In genomic region chr6:150235218-150235617, GRCh38 we compare ENCODE assay signal across 16 cellular contexts.
DNase-seq lines count a peak whose midpoint lies in the region; ATAC-seq and TF ChIP-seq lines count a peak whose summit lies in the region.
"Had no signal": no experiment of that assay in that cellular context is flagged by ENCODE, and none has a peak within 500 bp of the region (broad histone marks: within the 10 kb centered on the region; RNA-seq: fewer than 3 reads in every experiment).

No MANE protein-coding gene starts in this region.

- intact Hi-C loops in activated CD4-positive, alpha-beta T cell treated with anti-CD3 and anti-CD28 coated beads, Interleukin-2, amount 10 ng/mL, durations not matched to agents 24 days and 14 days (cut with micrococcal nuclease): no loop called here
- intact Hi-C loops in CD4-positive, alpha-beta memory T cell (cut with micrococcal nuclease): no loop called here
- intact Hi-C loops in activated naive CD4-positive, alpha-beta T cell treated with anti-CD3 and anti-CD28 coated beads for 36 hours (cut with micrococcal nuclease): no loop called here

- H3K4me3 ChIP-seq in CD4-positive, alpha-beta memory T cell (ENCODE audit: low read length in 2 of 2): no peak overlapping the region
- H3K4me3 ChIP-seq: GM23248 had no signal

- no peaks in the 10 kb centered on the region for H3K27me3 ChIP-seq in CD4-positive, alpha-beta memory T cell (ENCODE audit: insufficient read depth, low read length)

- peak; percentile 46 for ATAC-seq in effector memory CD8-positive, alpha-beta T cell (replicated peaks)
- no peak for ATAC-seq in HG02885 (IDR thresholded peaks at IDR 0.05; ENCODE audit: poor library complexity, unreplicated experiment)
- ATAC-seq: HCT116 had no signal

- H3K4me3 Mint-ChIP-seq in activated CD4-positive, alpha-beta T cell treated with anti-CD3 and anti-CD28 coated beads, Interleukin-2, amount 10 ng/mL, durations not matched to agents 7 days and 5 days: no peak overlapping the region
- H3K4me3 Mint-ChIP-seq in activated CD4-positive, alpha-beta T cell treated with anti-CD3 and anti-CD28 coated beads, Interleukin-2, amount 10 ng/mL, durations not matched to agents 24 days and 14 days: no peak overlapping the region
- peak overlapping the region in 7 of 8 donors; percentile 22 to 76 (median 47) for H3K4me3 Mint-ChIP-seq in CD4-positive, alpha-beta memory T cell
- H3K4me3 Mint-ChIP-seq in T-helper 2 cell treated with Interferon-gamma antibody and Interleukin-4, amounts not matched to agents 5 μg/mL and 100 μg/mL, for 36 hours: peak overlapping the region; percentile 58
- H3K4me3 Mint-ChIP-seq in effector memory CD8-positive, alpha-beta T cell: peak overlapping the region; percentile 70 to 71
- no peak overlapping the region for H3K4me3 Mint-ChIP-seq in activated naive CD4-positive, alpha-beta T cell treated with anti-CD3 and anti-CD28 coated beads for 36 hours

- peak; percentile 14 for DNase-seq in activated CD4-positive, alpha-beta T cell treated with anti-CD3 and anti-CD28 coated beads, Interleukin-2, amount 10 ng/mL, durations not matched to agents 7 days and 5 days
- no peak for DNase-seq in activated CD4-positive, alpha-beta T cell treated with anti-CD3 and anti-CD28 coated beads, Interleukin-2, amount 10 ng/mL, durations not matched to agents 24 days and 14 days
- DNase-seq in CD4-positive, alpha-beta memory T cell: peak in 1 of 5 donors; percentile 3
- no peak for DNase-seq in T-helper 2 cell treated with Interferon-gamma antibody and Interleukin-4, amounts not matched to agents 5 μg/mL and 100 μg/mL, for 36 hours (ENCODE audit: low spot score)
- peak in 1 of 3 experiments; percentile 2 for DNase-seq in effector memory CD8-positive, alpha-beta T cell
- DNase-seq in GM20000 (ENCODE audit: low spot score): no peak
- no peak for DNase-seq in activated naive CD4-positive, alpha-beta T cell treated with anti-CD3 and anti-CD28 coated beads for 36 hours
- DNase-seq: DMS53, GF-D8, GM23248, KBM-7 had no signal

- CTCF ChIA-PET in activated CD4-positive, alpha-beta T cell treated with anti-CD3 and anti-CD28 coated beads, Interleukin-2, amount 10 ng/mL, durations not matched to agents 7 days and 5 days (lab: Charles Lee): no interaction called here
- CTCF ChIA-PET in CD4-positive, alpha-beta memory T cell (lab: Charles Lee; ENCODE audit: partially characterized antibody): no interaction called here
- CTCF ChIA-PET in activated naive CD4-positive, alpha-beta T cell treated with anti-CD3 and anti-CD28 coated beads for 36 hours (lab: Charles Lee): interaction anchor here (1.5 kb wide), 1 partner anchor 160 kb away, joined by 6 read pairs; no protein-coding TSS in a partner anchor

- H3K27ac Mint-ChIP-seq in activated CD4-positive, alpha-beta T cell treated with anti-CD3 and anti-CD28 coated beads, Interleukin-2, amount 10 ng/mL, durations not matched to agents 7 days and 5 days: no peak overlapping the region
- H3K27ac Mint-ChIP-seq in activated CD4-positive, alpha-beta T cell treated with anti-CD3 and anti-CD28 coated beads, Interleukin-2, amount 10 ng/mL, durations not matched to agents 24 days and 14 days: no peak overlapping the region
- peak overlapping the region in 3 of 7 donors; percentile 35 to 46 (median 46) for H3K27ac Mint-ChIP-seq in CD4-positive, alpha-beta memory T cell
- H3K27ac Mint-ChIP-seq in T-helper 2 cell treated with Interferon-gamma antibody and Interleukin-4, amounts not matched to agents 5 μg/mL and 100 μg/mL, for 36 hours: peak overlapping the region; percentile 39
- peak overlapping the region in 1 of 2 donors; percentile 72 for H3K27ac Mint-ChIP-seq in effector memory CD8-positive, alpha-beta T cell
- H3K27ac Mint-ChIP-seq in activated naive CD4-positive, alpha-beta T cell treated with anti-CD3 and anti-CD28 coated beads for 36 hours: no peak overlapping the region

- H3K4me1 ChIP-seq in CD4-positive, alpha-beta memory T cell (ENCODE audit: insufficient read depth, low read length): peaks cover 18% of the 10 kb centered on the region

- TF ChIP-seq CTCF in GM20000 (IDR thresholded peaks at IDR 0.05; ENCODE audit: extremely low read depth, missing control alignments): no peak

- H3K9me3 Mint-ChIP-seq in activated CD4-positive, alpha-beta T cell treated with anti-CD3 and anti-CD28 coated beads, Interleukin-2, amount 10 ng/mL, durations not matched to agents 7 days and 5 days: peaks cover 34% of the 10 kb centered on the region
- H3K9me3 Mint-ChIP-seq in activated CD4-positive, alpha-beta T cell treated with anti-CD3 and anti-CD28 coated beads, Interleukin-2, amount 10 ng/mL, durations not matched to agents 24 days and 14 days: peaks cover 10% of the 10 kb centered on the region
- H3K9me3 Mint-ChIP-seq in CD4-positive, alpha-beta memory T cell: peaks cover 2 to 27% (median 10%) of the 10 kb centered on the region in 8 donors
- peaks cover 29% of the 10 kb centered on the region for H3K9me3 Mint-ChIP-seq in T-helper 2 cell treated with Interferon-gamma antibody and Interleukin-4, amounts not matched to agents 5 μg/mL and 100 μg/mL, for 36 hours
- peaks cover 4 to 10% of the 10 kb centered on the region in 2 donors for H3K9me3 Mint-ChIP-seq in effector memory CD8-positive, alpha-beta T cell
- H3K9me3 Mint-ChIP-seq in activated naive CD4-positive, alpha-beta T cell treated with anti-CD3 and anti-CD28 coated beads for 36 hours: peaks cover 1% of the 10 kb centered on the region

- peaks cover 29% of the 10 kb centered on the region for H3K4me1 Mint-ChIP-seq in activated CD4-positive, alpha-beta T cell treated with anti-CD3 and anti-CD28 coated beads, Interleukin-2, amount 10 ng/mL, durations not matched to agents 7 days and 5 days
- peaks cover 9% of the 10 kb centered on the region for H3K4me1 Mint-ChIP-seq in activated CD4-positive, alpha-beta T cell treated with anti-CD3 and anti-CD28 coated beads, Interleukin-2, amount 10 ng/mL, durations not matched to agents 24 days and 14 days
- peaks cover 18 to 33% (median 25%) of the 10 kb centered on the region in 4 donors for H3K4me1 Mint-ChIP-seq in CD4-positive, alpha-beta memory T cell
- peaks cover 17% of the 10 kb centered on the region for H3K4me1 Mint-ChIP-seq in T-helper 2 cell treated with Interferon-gamma antibody and Interleukin-4, amounts not matched to agents 5 μg/mL and 100 μg/mL, for 36 hours (ENCODE audit: low read depth)
- H3K4me1 Mint-ChIP-seq in effector memory CD8-positive, alpha-beta T cell (ENCODE audit: low read depth in 2 of 2): peaks cover 23 to 33% of the 10 kb centered on the region in 2 donors
- no peaks in the 10 kb centered on the region for H3K4me1 Mint-ChIP-seq in activated naive CD4-positive, alpha-beta T cell treated with anti-CD3 and anti-CD28 coated beads for 36 hours (ENCODE audit: low read depth)

- H3K36me3 ChIP-seq in CD4-positive, alpha-beta memory T cell (ENCODE audit: insufficient read depth, low read length): no peaks in the 10 kb centered on the region

- peaks cover 9% of the 10 kb centered on the region for H3K36me3 Mint-ChIP-seq in activated CD4-positive, alpha-beta T cell treated with anti-CD3 and anti-CD28 coated beads, Interleukin-2, amount 10 ng/mL, durations not matched to agents 7 days and 5 days (ENCODE audit: low read depth)
- H3K36me3 Mint-ChIP-seq in activated CD4-positive, alpha-beta T cell treated with anti-CD3 and anti-CD28 coated beads, Interleukin-2, amount 10 ng/mL, durations not matched to agents 24 days and 14 days (ENCODE audit: low read depth): peaks cover 2% of the 10 kb centered on the region
- peaks cover 0 to 8% of the 10 kb centered on the region in 2 donors for H3K36me3 Mint-ChIP-seq in CD4-positive, alpha-beta memory T cell
- peaks cover 10% of the 10 kb centered on the region for H3K36me3 Mint-ChIP-seq in T-helper 2 cell treated with Interferon-gamma antibody and Interleukin-4, amounts not matched to agents 5 μg/mL and 100 μg/mL, for 36 hours (ENCODE audit: low read depth)
- H3K36me3 Mint-ChIP-seq in effector memory CD8-positive, alpha-beta T cell (ENCODE audit: insufficient read depth): no peaks in the 10 kb centered on the region
- H3K36me3 Mint-ChIP-seq in activated naive CD4-positive, alpha-beta T cell treated with anti-CD3 and anti-CD28 coated beads for 36 hours (ENCODE audit: low read depth): no peaks in the 10 kb centered on the region

- peaks cover 3% of the 10 kb centered on the region for H3K27me3 Mint-ChIP-seq in activated CD4-positive, alpha-beta T cell treated with anti-CD3 and anti-CD28 coated beads, Interleukin-2, amount 10 ng/mL, durations not matched to agents 7 days and 5 days
- peaks cover 17% of the 10 kb centered on the region for H3K27me3 Mint-ChIP-seq in activated CD4-positive, alpha-beta T cell treated with anti-CD3 and anti-CD28 coated beads, Interleukin-2, amount 10 ng/mL, durations not matched to agents 24 days and 14 days
- H3K27me3 Mint-ChIP-seq in CD4-positive, alpha-beta memory T cell: peaks cover 0 to 5% of the 10 kb centered on the region in 2 donors
- peaks cover 9% of the 10 kb centered on the region for H3K27me3 Mint-ChIP-seq in T-helper 2 cell treated with Interferon-gamma antibody and Interleukin-4, amounts not matched to agents 5 μg/mL and 100 μg/mL, for 36 hours (ENCODE audit: low read depth)
- H3K27me3 Mint-ChIP-seq in effector memory CD8-positive, alpha-beta T cell: peaks cover 0 to 24% of the 10 kb centered on the region in 2 donors
- H3K27me3 Mint-ChIP-seq in activated naive CD4-positive, alpha-beta T cell treated with anti-CD3 and anti-CD28 coated beads for 36 hours (ENCODE audit: low read depth): peaks cover 35% of the 10 kb centered on the region

- peaks cover 0 to 4% of the 10 kb centered on the region in 2 donors for H3K9me3 ChIP-seq in CD4-positive, alpha-beta memory T cell (ENCODE audit: control insufficient read depth in 1 of 2, low read length in 2 of 2)

- POLR2A ChIA-PET in activated CD4-positive, alpha-beta T cell treated with anti-CD3 and anti-CD28 coated beads, Interleukin-2, amount 10 ng/mL, durations not matched to agents 7 days and 5 days (lab: Charles Lee): no interaction called here
- POLR2A ChIA-PET in CD4-positive, alpha-beta memory T cell (lab: Charles Lee; ENCODE audit: partially characterized antibody): no interaction called here

- H3K27ac ChIP-seq in CD4-positive, alpha-beta memory T cell (ENCODE audit: low read depth, low read length): no peak overlapping the region
- H3K27ac ChIP-seq: 22Rv1, C4-2B, GM23248, HL-60 had no signal

Comparison
In these comparisons a context has a peak if more than half of its experiments do, and no peak if none do; other contexts are left out.
1. H3K4me3 Mint-ChIP-seq: peak in CD4-positive, alpha-beta memory T cell (7 of 8), T-helper 2 cell treated with Interferon-gamma antibody and Interleukin-4, amounts not matched to agents 5 μg/mL and 100 μg/mL, for 36 hours (single experiment) and effector memory CD8-positive, alpha-beta T cell (2 of 2); none in activated CD4-positive, alpha-beta T cell treated with anti-CD3 and anti-CD28 coated beads, Interleukin-2, amount 10 ng/mL, durations not matched to agents 7 days and 5 days (single experiment), activated CD4-positive, alpha-beta T cell treated with anti-CD3 and anti-CD28 coated beads, Interleukin-2, amount 10 ng/mL, durations not matched to agents 24 days and 14 days (single experiment) and activated naive CD4-positive, alpha-beta T cell treated with anti-CD3 and anti-CD28 coated beads for 36 hours (single experiment).